In genomic region chr14:76908834-76909233, GRCh38 we compare ENCODE assay signal across 10 cellular contexts.
DNase-seq lines count a peak whose midpoint lies in the region; ATAC-seq and TF ChIP-seq lines count a peak whose summit lies in the region.
"Had no signal": no experiment of that assay in that cellular context is flagged by ENCODE, and none has a peak within 500 bp of the region (broad histone marks: within the 10 kb centered on the region; RNA-seq: fewer than 3 reads in every experiment).

No MANE protein-coding gene starts in this region.

- no peak for TF ChIP-seq CTCF in 22Rv1 (IDR thresholded peaks at IDR 0.05)
- no peak for TF ChIP-seq CTCF in GM13976 (IDR thresholded peaks at IDR 0.05; ENCODE audit: borderline replicate concordance, control extremely low read depth, extremely low read depth, insufficient read depth, missing control alignments)
- no peak for TF ChIP-seq CTCF in OCI-LY3 (IDR thresholded peaks at IDR 0.05; ENCODE audit: low read depth, low read length)
- TF ChIP-seq CTCF in esophagus muscularis mucosa (IDR thresholded peaks at IDR 0.05): no peak

- intact Hi-C loops in esophagus muscularis mucosa (cut with DNase I): no loop called here

- peak overlapping the region; percentile 52; the same call in 1 of the 2 replicates for H2AFZ ChIP-seq in OCI-LY3 (ENCODE audit: low read depth, low read length)

- WGBS in esophagus muscularis mucosa: 83% methylated on average over 1 of the region's 3 CpGs

- no peaks in the 10 kb centered on the region for H3K36me3 Mint-ChIP-seq in central memory CD8-positive, alpha-beta T cell (ENCODE audit: insufficient read depth)

- H3K36me3 ChIP-seq in OCI-LY3 (replicated peaks; ENCODE audit: low read depth, low read length) (no peaks in the 10 kb centered on the region), esophagus muscularis mucosa (no peaks in the 10 kb centered on the region)

- no peaks in the 10 kb centered on the region for H3K27me3 ChIP-seq in OCI-LY3 (ENCODE audit: low read depth, low read length)
- no peaks in the 10 kb centered on the region for H3K27me3 ChIP-seq in esophagus muscularis mucosa

- H3K27me3 Mint-ChIP-seq in central memory CD8-positive, alpha-beta T cell: no peaks in the 10 kb centered on the region

- peak overlapping the region; percentile 34 for H3K27ac ChIP-seq in 22Rv1
- H3K27ac ChIP-seq in OCI-LY3 (ENCODE audit: low read length): no peak overlapping the region
- H3K27ac ChIP-seq in esophagus muscularis mucosa (replicated peaks in 1 of 4): no peak overlapping the region
- H3K27ac ChIP-seq: coronary artery had no signal

- H3K4me1 ChIP-seq in OCI-LY3 (ENCODE audit: low read length) (peaks cover 39% of the 10 kb centered on the region), esophagus muscularis mucosa (peaks cover 26 to 37% (median 33%) of the 10 kb centered on the region in 4 donors)

- TF ChIP-seq EP300 in esophagus muscularis mucosa (IDR thresholded peaks at IDR 0.05): no peak

- H3K4me3 Mint-ChIP-seq in central memory CD8-positive, alpha-beta T cell: no peak overlapping the region

- no peak for TF ChIP-seq POLR2A in esophagus muscularis mucosa (IDR thresholded peaks at IDR 0.05; ENCODE audit: low read depth)

- DNase-seq in GM13976 (ENCODE audit: low spot score) (peak; percentile 73), HuH-7 (ENCODE audit: low spot score) (no peak), HuH-7.5 (ENCODE audit: low spot score) (no peak), esophagus muscularis mucosa (ENCODE audit: extremely low spot score) (no peak)
- peak; percentile 28 to 46 for DNase-seq in central memory CD8-positive, alpha-beta T cell (ENCODE audit: low spot score in 2 of 2)
- DNase-seq: NCI-H1092 had no signal

- H3K4me1 Mint-ChIP-seq in central memory CD8-positive, alpha-beta T cell: peaks cover 24% of the 10 kb centered on the region

- no peaks in the 10 kb centered on the region for H3K79me2 ChIP-seq in OCI-LY3 (ENCODE audit: low read length)

- H3K4me3 ChIP-seq in OCI-LY3 (ENCODE audit: low read length): no peak overlapping the region
- no peak overlapping the region for H3K4me3 ChIP-seq in esophagus muscularis mucosa
- H3K4me3 ChIP-seq: coronary artery had no signal

- no peaks in the 10 kb centered on the region for H3K9me3 Mint-ChIP-seq in central memory CD8-positive, alpha-beta T cell

- H4K20me1 ChIP-seq in OCI-LY3 (ENCODE audit: insufficient read depth, low read length): no peaks in the 10 kb centered on the region

- H3K27ac Mint-ChIP-seq in central memory CD8-positive, alpha-beta T cell (ENCODE audit: low read depth): peak overlapping the region; percentile 86

- in situ Hi-C loops in GM13976 (cut with MboI; ENCODE audit: low sequenced_read_pairs, unreplicated experiment): no loop called here

- ATAC-seq in central memory CD8-positive, alpha-beta T cell (replicated peaks; ENCODE audit: extremely low read depth, poor library complexity, severe bottlenecking): peak; percentile 86
- no peak for ATAC-seq in GM19463 (IDR thresholded peaks at IDR 0.05; ENCODE audit: unreplicated experiment)

- peak overlapping the region; percentile 10 for H3K4me2 ChIP-seq in OCI-LY3 (ENCODE audit: low read length)

- H3K9me3 ChIP-seq in OCI-LY3 (ENCODE audit: insufficient read depth, low read length) (no peaks in the 10 kb centered on the region), esophagus muscularis mucosa (no peaks in the 10 kb centered on the region)

- no peak overlapping the region for H3K9ac ChIP-seq in OCI-LY3 (ENCODE audit: low read length)

Comparison
In these comparisons a context has a peak if more than half of its experiments do, and no peak if none do; other contexts are left out.
1. DNase-seq: peak in GM13976 (single experiment) and central memory CD8-positive, alpha-beta T cell (2 of 2); none in HuH-7 (single experiment), HuH-7.5 (single experiment) and esophagus muscularis mucosa (single experiment).